Comparison of ENCODE assay signal across 1 cellular context in genomic region chr19:38304866-38305429, GRCh38.
TF ChIP-seq lines count a peak whose summit lies in the region.

No MANE protein-coding gene starts in this region.

TF ChIP-seq in K562, 482 proteins besides CTCF, POLR2A, EP300 and RAD21 (continued from another document and continues in another):
- TF ChIP-seq, protein P1, sequence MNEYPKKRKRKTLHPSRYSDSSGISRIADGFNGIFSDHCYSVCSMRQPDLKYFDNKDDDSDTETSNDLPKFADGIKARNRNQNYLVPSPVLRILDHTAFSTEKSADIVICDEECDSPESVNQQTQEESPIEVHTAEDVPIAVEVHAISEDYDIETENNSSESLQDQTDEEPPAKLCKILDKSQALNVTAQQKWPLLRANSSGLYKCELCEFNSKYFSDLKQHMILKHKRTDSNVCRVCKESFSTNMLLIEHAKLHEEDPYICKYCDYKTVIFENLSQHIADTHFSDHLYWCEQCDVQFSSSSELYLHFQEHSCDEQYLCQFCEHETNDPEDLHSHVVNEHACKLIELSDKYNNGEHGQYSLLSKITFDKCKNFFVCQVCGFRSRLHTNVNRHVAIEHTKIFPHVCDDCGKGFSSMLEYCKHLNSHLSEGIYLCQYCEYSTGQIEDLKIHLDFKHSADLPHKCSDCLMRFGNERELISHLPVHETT (CRISPR knock-in tag; conservative IDR thresholded peaks at IDR 0.05 in 1 of 2, IDR thresholded peaks at IDR 0.05 in 1 of 2): no peak
- no peak for TF ChIP-seq SMAD3 (CRISPR knock-in tag; conservative IDR thresholded peaks at IDR 0.05)
- TF ChIP-seq NFATC3 (IDR thresholded peaks at IDR 0.05): no peak
- TF ChIP-seq IFI16 (CRISPR knock-in tag; IDR thresholded peaks at IDR 0.05): no peak
- TF ChIP-seq TSC22D4 (tag; IDR thresholded peaks at IDR 0.05): no peak
- TF ChIP-seq U2AF2 (optimal IDR thresholded peaks at IDR 0.05; ENCODE audit: low read depth, low read length): no peak
- no peak for TF ChIP-seq NBN (IDR thresholded peaks at IDR 0.05; ENCODE audit: low read depth)
- no peak for TF ChIP-seq MLX (CRISPR knock-in tag; conservative IDR thresholded peaks at IDR 0.05)
- peak; percentile 79 for TF ChIP-seq SUPT5H (IDR thresholded peaks at IDR 0.05)
- TF ChIP-seq ZNF507 (tag; conservative IDR thresholded peaks at IDR 0.05): no peak
- no peak for TF ChIP-seq PRPF4 (IDR thresholded peaks at IDR 0.05; ENCODE audit: insufficient read depth, low read depth, low read length, poor library complexity, severe bottlenecking)
- peak; percentile 57; the same call in 1 of the 2 replicates for TF ChIP-seq MYC (IDR thresholded peaks at IDR 0.05; ENCODE audit: low read depth, low read length)
- TF ChIP-seq MYC (CRISPR knock-in tag; IDR thresholded peaks at IDR 0.05; ENCODE audit: borderline replicate concordance, low read depth): no peak
- TF ChIP-seq ZNF175 (CRISPR knock-in tag; IDR thresholded peaks at IDR 0.05; ENCODE audit: low read depth): no peak
- TF ChIP-seq TCF15 (CRISPR knock-in tag; IDR thresholded peaks at IDR 0.05): no peak
- no peak for TF ChIP-seq XRCC4 (IDR thresholded peaks at IDR 0.05; ENCODE audit: extremely low read depth, insufficient read depth, insufficient read length)
- TF ChIP-seq DIDO1 (tag; IDR thresholded peaks at IDR 0.05; ENCODE audit: low read depth): no peak
- no peak for TF ChIP-seq E2F1 (CRISPR knock-in tag; IDR thresholded peaks at IDR 0.05)
- no peak for TF ChIP-seq ZNF512 (tag; IDR thresholded peaks at IDR 0.05)
- no peak for TF ChIP-seq NR4A1 (CRISPR knock-in tag; IDR thresholded peaks at IDR 0.05)
- no peak for TF ChIP-seq NR4A1 (tag; IDR thresholded peaks at IDR 0.05)
- peak; percentile 59; the same call in 1 of the 2 replicates for TF ChIP-seq TCF3 (CRISPR knock-in tag; IDR thresholded peaks at IDR 0.05)
- TF ChIP-seq ATF7 (IDR thresholded peaks at IDR 0.05): no peak
- 0 out of 2 replicates have a peak, but pooled peaks have one; percentile 16 for TF ChIP-seq NR2C2 (CRISPR knock-in tag; IDR thresholded peaks at IDR 0.05)
- no peak for TF ChIP-seq NR2C2 (tag; IDR thresholded peaks at IDR 0.05)
- TF ChIP-seq ARID3A (IDR thresholded peaks at IDR 0.05; ENCODE audit: borderline replicate concordance, low read depth, low read length): no peak
- TF ChIP-seq, protein P2, sequence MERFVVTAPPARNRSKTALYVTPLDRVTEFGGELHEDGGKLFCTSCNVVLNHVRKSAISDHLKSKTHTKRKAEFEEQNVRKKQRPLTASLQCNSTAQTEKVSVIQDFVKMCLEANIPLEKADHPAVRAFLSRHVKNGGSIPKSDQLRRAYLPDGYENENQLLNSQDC (CRISPR knock-in tag; IDR thresholded peaks at IDR 0.05): no peak
- TF ChIP-seq SIX5 (IDR thresholded peaks at IDR 0.05; ENCODE audit: borderline replicate concordance in 1 of 2, insufficient read depth in 1 of 2, low read depth in 1 of 2, low read length in 2 of 2): no peak
- TF ChIP-seq TRIM28 (IDR thresholded peaks at IDR 0.05): no peak
- no peak for TF ChIP-seq TEAD4 (IDR thresholded peaks at IDR 0.05; ENCODE audit: low read length)
- TF ChIP-seq TEAD4 (CRISPR knock-in tag; IDR thresholded peaks at IDR 0.05; ENCODE audit: borderline replicate concordance): no peak
- TF ChIP-seq CCNT2 (IDR thresholded peaks at IDR 0.05; ENCODE audit: borderline replicate concordance, extremely low read depth, insufficient read length, low read depth, low read length): peak; percentile 50
- TF ChIP-seq SMARCA5 (IDR thresholded peaks at IDR 0.05): no peak
- TF ChIP-seq ASH1L (IDR thresholded peaks at IDR 0.05; ENCODE audit: borderline replicate concordance, low read depth, partially characterized antibody): no peak
- no peak for TF ChIP-seq ARNT (IDR thresholded peaks at IDR 0.05)
- TF ChIP-seq HOXB6 (CRISPR knock-in tag; IDR thresholded peaks at IDR 0.05; ENCODE audit: borderline replicate concordance): no peak
- TF ChIP-seq SOX6 (IDR thresholded peaks at IDR 0.05): peak; percentile 40; the same call in 1 of the 2 replicates
- no peak for TF ChIP-seq CHD1 (IDR thresholded peaks at IDR 0.05; ENCODE audit: low read length)
- no peak for TF ChIP-seq RFX5 (IDR thresholded peaks at IDR 0.05; ENCODE audit: low read depth, low read length)
- TF ChIP-seq ZNF764 (CRISPR knock-in tag; IDR thresholded peaks at IDR 0.05; ENCODE audit: low read depth): no peak
- TF ChIP-seq, protein P3, sequence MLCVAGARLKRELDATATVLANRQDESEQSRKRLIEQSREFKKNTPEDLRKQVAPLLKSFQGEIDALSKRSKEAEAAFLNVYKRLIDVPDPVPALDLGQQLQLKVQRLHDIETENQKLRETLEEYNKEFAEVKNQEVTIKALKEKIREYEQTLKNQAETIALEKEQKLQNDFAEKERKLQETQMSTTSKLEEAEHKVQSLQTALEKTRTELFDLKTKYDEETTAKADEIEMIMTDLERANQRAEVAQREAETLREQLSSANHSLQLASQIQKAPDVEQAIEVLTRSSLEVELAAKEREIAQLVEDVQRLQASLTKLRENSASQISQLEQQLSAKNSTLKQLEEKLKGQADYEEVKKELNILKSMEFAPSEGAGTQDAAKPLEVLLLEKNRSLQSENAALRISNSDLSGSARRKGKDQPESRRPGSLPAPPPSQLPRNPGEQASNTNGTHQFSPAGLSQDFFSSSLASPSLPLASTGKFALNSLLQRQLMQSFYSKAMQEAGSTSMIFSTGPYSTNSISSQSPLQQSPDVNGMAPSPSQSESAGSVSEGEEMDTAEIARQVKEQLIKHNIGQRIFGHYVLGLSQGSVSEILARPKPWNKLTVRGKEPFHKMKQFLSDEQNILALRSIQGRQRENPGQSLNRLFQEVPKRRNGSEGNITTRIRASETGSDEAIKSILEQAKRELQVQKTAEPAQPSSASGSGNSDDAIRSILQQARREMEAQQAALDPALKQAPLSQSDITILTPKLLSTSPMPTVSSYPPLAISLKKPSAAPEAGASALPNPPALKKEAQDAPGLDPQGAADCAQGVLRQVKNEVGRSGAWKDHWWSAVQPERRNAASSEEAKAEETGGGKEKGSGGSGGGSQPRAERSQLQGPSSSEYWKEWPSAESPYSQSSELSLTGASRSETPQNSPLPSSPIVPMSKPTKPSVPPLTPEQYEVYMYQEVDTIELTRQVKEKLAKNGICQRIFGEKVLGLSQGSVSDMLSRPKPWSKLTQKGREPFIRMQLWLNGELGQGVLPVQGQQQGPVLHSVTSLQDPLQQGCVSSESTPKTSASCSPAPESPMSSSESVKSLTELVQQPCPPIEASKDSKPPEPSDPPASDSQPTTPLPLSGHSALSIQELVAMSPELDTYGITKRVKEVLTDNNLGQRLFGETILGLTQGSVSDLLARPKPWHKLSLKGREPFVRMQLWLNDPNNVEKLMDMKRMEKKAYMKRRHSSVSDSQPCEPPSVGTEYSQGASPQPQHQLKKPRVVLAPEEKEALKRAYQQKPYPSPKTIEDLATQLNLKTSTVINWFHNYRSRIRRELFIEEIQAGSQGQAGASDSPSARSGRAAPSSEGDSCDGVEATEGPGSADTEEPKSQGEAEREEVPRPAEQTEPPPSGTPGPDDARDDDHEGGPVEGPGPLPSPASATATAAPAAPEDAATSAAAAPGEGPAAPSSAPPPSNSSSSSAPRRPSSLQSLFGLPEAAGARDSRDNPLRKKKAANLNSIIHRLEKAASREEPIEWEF (CRISPR knock-in tag; IDR thresholded peaks at IDR 0.05): no peak
- TF ChIP-seq BRCA1 (IDR thresholded peaks at IDR 0.05): no peak
- no peak for TF ChIP-seq BRCA1 (CRISPR knock-in tag; IDR thresholded peaks at IDR 0.05)
- no peak for TF ChIP-seq KLF10 (CRISPR knock-in tag; IDR thresholded peaks at IDR 0.05)
- peak; percentile 55; the same call in 1 of the 2 replicates for TF ChIP-seq CTBP1 (IDR thresholded peaks at IDR 0.05; ENCODE audit: borderline replicate concordance)
- no peak for TF ChIP-seq SLC30A9 (CRISPR knock-in tag; IDR thresholded peaks at IDR 0.05)
- TF ChIP-seq PKNOX1 (IDR thresholded peaks at IDR 0.05): peak; percentile 85
- TF ChIP-seq NFIX (CRISPR knock-in tag; IDR thresholded peaks at IDR 0.05; ENCODE audit: low read depth): no peak
- TF ChIP-seq RFX7 (CRISPR knock-in tag; IDR thresholded peaks at IDR 0.05): no peak
